In genomic region chr14:91138511-91139359, GRCh38 we compare ENCODE assay signal across 8 cellular contexts. TPM values are rescaled to one million over a fixed set of nuclear protein-coding genes. Genes with fewer than 3 reads are reported as not detected.
DNase-seq lines count a peak whose midpoint lies in the region; ATAC-seq and TF ChIP-seq lines count a peak whose summit lies in the region.

No MANE protein-coding gene starts in this region.

- no peak for ATAC-seq in GM21825 (IDR thresholded peaks at IDR 0.05; ENCODE audit: unreplicated experiment)

- TF ChIP-seq CTCF in glutamatergic neuron (IDR thresholded peaks at IDR 0.05; ENCODE audit: partially characterized antibody, unreplicated experiment) = peak; percentile 22

- H3K9me3 Mint-ChIP-seq in glutamatergic neuron (ENCODE audit: unreplicated experiment) = peaks cover 2% of the 10 kb centered on the region

- no peaks in the 10 kb centered on the region for H3K4me1 Mint-ChIP-seq in glutamatergic neuron (ENCODE audit: low read depth, unreplicated experiment)

- H3K27me3 Mint-ChIP-seq in glutamatergic neuron (ENCODE audit: unreplicated experiment) = peaks cover 5% of the 10 kb centered on the region

- DNase-seq in DMS53 (lab: John Stamatoyannopoulos, UW) (peak; percentile 69), DMS53 treated with DMSO at 0.1 percent for 48 hours (lab: John Stamatoyannopoulos, UW; ENCODE audit: unreplicated experiment) (no peak), NCI-H1694 treated with DMSO at 0.1 percent for 48 hours (lab: John Stamatoyannopoulos, UW) (peak; percentile 42), glutamatergic neuron (no peak), GDM1 (lab: John Stamatoyannopoulos, UW) (no peak)
- peak; percentile 33 for DNase-seq in activated CD8-positive, alpha-beta memory T cell treated with anti-CD3 and anti-CD28 coated beads, Interleukin-2, amount 50 U/mL, for 4 hours
- DNase-seq in stimulated activated CD4-positive, alpha-beta T cell treated with anti-CD3 and anti-CD28 coated beads, TNF-alpha, amount 100 ng/mL, for 24 hours (ENCODE audit: low read depth in 3 of 3) = peak; percentile 9 to 38 (median 33)

- no peak overlapping the region for H3K27ac Mint-ChIP-seq in glutamatergic neuron (ENCODE audit: unreplicated experiment)

- no peak overlapping the region for H3K4me3 Mint-ChIP-seq in glutamatergic neuron (ENCODE audit: unreplicated experiment)

- H3K36me3 Mint-ChIP-seq in glutamatergic neuron (ENCODE audit: unreplicated experiment) = no peaks in the 10 kb centered on the region

RNA-seq across cellular contexts. Expression of gene DGLUCY, which starts 24.9 kb away (rescaled TPM):
- 8.3 TPM for total RNA-seq in glutamatergic neuron (ENCODE audit: unreplicated experiment)

Comparison
In these comparisons a context has a peak if more than half of its experiments do, and no peak if none do; other contexts are left out.
1. DNase-seq: peak in DMS53 (single experiment), NCI-H1694 treated with DMSO at 0.1 percent for 48 hours (single experiment), activated CD8-positive, alpha-beta memory T cell treated with anti-CD3 and anti-CD28 coated beads, Interleukin-2, amount 50 U/mL, for 4 hours (single experiment) and stimulated activated CD4-positive, alpha-beta T cell treated with anti-CD3 and anti-CD28 coated beads, TNF-alpha, amount 100 ng/mL, for 24 hours (3 of 3); none in DMS53 treated with DMSO at 0.1 percent for 48 hours (single experiment), glutamatergic neuron (single experiment) and GDM1 (single experiment).